1 cellular context compared by ENCODE assay signal in genomic region chr11:72617080-72617744, GRCh38.
TF ChIP-seq lines count a peak whose summit lies in the region.

No MANE protein-coding gene starts in this region.

TF ChIP-seq in SK-N-SH, 30 proteins besides CTCF, POLR2A, EP300 and RAD21 (continued from another document):
- TF ChIP-seq RFX5 (IDR thresholded peaks at IDR 0.05; ENCODE audit: low read length), result no peak
- TF ChIP-seq FOXJ3 (CRISPR knock-in tag; IDR thresholded peaks at IDR 0.05), result no peak
- TF ChIP-seq, protein P1, sequence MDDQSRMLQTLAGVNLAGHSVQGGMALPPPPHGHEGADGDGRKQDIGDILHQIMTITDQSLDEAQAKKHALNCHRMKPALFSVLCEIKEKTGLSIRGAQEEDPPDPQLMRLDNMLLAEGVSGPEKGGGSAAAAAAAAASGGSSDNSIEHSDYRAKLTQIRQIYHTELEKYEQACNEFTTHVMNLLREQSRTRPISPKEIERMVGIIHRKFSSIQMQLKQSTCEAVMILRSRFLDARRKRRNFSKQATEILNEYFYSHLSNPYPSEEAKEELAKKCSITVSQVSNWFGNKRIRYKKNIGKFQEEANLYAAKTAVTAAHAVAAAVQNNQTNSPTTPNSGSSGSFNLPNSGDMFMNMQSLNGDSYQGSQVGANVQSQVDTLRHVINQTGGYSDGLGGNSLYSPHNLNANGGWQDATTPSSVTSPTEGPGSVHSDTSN (IDR thresholded peaks at IDR 0.05), result no peak
